8 cellular contexts compared by ENCODE assay signal in the genomic region with DNA sequence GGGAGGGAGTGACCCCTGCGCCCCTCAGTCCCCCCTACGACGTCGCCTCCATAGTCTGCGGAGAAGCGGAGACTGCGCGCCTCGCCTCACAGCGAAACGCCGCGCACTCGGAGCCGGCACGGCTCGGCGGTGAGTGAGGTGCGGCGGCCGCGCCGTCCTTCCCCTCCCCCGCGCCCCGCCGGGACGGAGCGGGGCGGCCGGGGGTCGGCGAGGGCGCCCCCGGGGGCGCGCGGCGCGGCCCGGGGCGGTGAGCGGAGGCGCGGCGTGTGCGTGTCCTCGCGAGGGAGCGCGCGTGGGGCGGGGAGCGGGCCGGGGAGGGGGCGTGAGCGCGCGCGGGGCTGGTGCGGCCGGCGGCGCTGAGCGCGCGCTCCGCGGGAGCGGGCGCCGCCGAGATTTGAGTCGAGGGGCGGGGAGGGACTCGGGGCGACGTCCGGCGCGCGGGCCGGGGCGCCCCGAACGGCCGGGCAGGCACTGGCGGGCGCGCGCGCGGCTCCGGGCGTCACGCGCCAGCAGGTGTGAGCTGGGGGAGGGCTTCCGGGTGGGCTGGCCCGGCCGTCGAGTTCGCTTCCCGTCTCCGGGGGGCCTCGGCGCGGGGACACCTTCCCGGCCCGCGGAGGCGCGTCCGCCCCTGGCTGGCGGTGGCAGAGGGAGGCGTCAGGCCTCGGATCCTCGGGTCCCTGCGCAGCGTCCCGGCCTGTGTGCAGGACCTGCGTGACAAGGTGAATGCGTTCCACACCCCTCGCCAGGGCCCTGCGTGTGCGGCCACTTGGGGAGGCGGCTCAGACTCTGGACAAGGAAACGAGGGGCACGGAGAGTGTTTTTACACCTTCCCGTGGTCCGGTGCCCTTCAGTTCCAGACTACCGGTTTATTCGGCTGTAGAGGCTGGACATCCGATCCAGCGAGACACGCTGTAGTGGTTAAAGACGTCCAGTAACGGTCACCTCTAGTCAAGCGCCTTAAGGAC. TPM values are rescaled to one million over a fixed set of nuclear protein-coding genes. Genes with fewer than 3 reads are reported as not detected.
A peak's percentile ranks its signal among the peaks of the same experiment; 100 is the strongest.
DNase-seq lines count a peak whose midpoint lies in the region; ATAC-seq and TF ChIP-seq lines count a peak whose summit lies in the region.

No MANE protein-coding gene starts in this region.

- WGBS in gastroesophageal sphincter (ENCODE audit: low coverage in 1 of 2), 2 donors: 0% methylated on average over 4 to 5 of the region's 138 CpGs
- WGBS in suprapubic skin: under 1% methylated on average over 51 of the region's 138 CpGs

- peaks cover 14% of the 10 kb centered on the region for H3K36me3 Mint-ChIP-seq in activated T-helper 17 cell treated with anti-CD3 and anti-CD28 coated beads, Interleukin-2, amount 50 U/mL, for 72 hours (ENCODE audit: low read depth)

- TF ChIP-seq POLR2A in gastroesophageal sphincter (IDR thresholded peaks at IDR 0.05) (no peak), suprapubic skin (IDR thresholded peaks at IDR 0.05) (peak in 1 of 2 donors; percentile 8)

- H3K36me3 ChIP-seq in gastroesophageal sphincter (no peaks in the 10 kb centered on the region), suprapubic skin (no peaks in the 10 kb centered on the region)

- H3K27ac Mint-ChIP-seq in activated T-helper 17 cell treated with anti-CD3 and anti-CD28 coated beads, Interleukin-2, amount 50 U/mL, for 72 hours: peak overlapping the region; percentile 99

- no peaks in the 10 kb centered on the region for H3K9me3 Mint-ChIP-seq in activated T-helper 17 cell treated with anti-CD3 and anti-CD28 coated beads, Interleukin-2, amount 50 U/mL, for 72 hours

- DNase-seq in NCI-H2081 (lab: John Stamatoyannopoulos, UW) (peak; percentile 47 to 75), NCI-H2081 treated with DMSO at 0.1 percent for 48 hours (lab: John Stamatoyannopoulos, UW) (no peak), OCI-M1 (lab: John Stamatoyannopoulos, UW) (peak; percentile 71), nucleus accumbens (lab: John Stamatoyannopoulos, UW) (peak in 30 of 56 donors; percentile 12 to 76 (median 45)), suprapubic skin (ENCODE audit: low spot score in 2 of 2) (no peak)

- no peak for TF ChIP-seq CTCF in gastroesophageal sphincter (IDR thresholded peaks at IDR 0.05)
- no peak for TF ChIP-seq CTCF in suprapubic skin (IDR thresholded peaks at IDR 0.05)

- peaks cover 11% of the 10 kb centered on the region for H3K4me1 Mint-ChIP-seq in activated T-helper 17 cell treated with anti-CD3 and anti-CD28 coated beads, Interleukin-2, amount 50 U/mL, for 72 hours

- H3K27me3 Mint-ChIP-seq in activated T-helper 17 cell treated with anti-CD3 and anti-CD28 coated beads, Interleukin-2, amount 50 U/mL, for 72 hours: no peaks in the 10 kb centered on the region

- peaks cover 4 to 69% (median 23%) of the 10 kb centered on the region in 3 donors for H3K4me1 ChIP-seq in gastroesophageal sphincter
- H3K4me1 ChIP-seq in suprapubic skin: peaks cover 51% of the 10 kb centered on the region

- H3K9me3 ChIP-seq in gastroesophageal sphincter (no peaks in the 10 kb centered on the region), suprapubic skin (no peaks in the 10 kb centered on the region)

- peak overlapping the region; percentile 88 for H3K4me3 Mint-ChIP-seq in activated T-helper 17 cell treated with anti-CD3 and anti-CD28 coated beads, Interleukin-2, amount 50 U/mL, for 72 hours

- TF ChIP-seq EP300 in gastroesophageal sphincter (IDR thresholded peaks at IDR 0.05) (no peak), suprapubic skin (IDR thresholded peaks at IDR 0.05) (no peak)

- peak overlapping the region; percentile 62 to 98 (median 96) for H3K27ac ChIP-seq in gastroesophageal sphincter
- peak overlapping the region; percentile 95 for H3K27ac ChIP-seq in suprapubic skin

- ATAC-seq in HG02884 (IDR thresholded peaks at IDR 0.05; ENCODE audit: unreplicated experiment): peak; percentile 22
- ATAC-seq in activated T-helper 17 cell treated with anti-CD3 and anti-CD28 coated beads, Interleukin-2, amount 50 U/mL, for 72 hours (replicated peaks): peak; percentile 20
- peak; percentile 4 for ATAC-seq in gastroesophageal sphincter

- H3K27me3 ChIP-seq in gastroesophageal sphincter (no peaks in the 10 kb centered on the region), suprapubic skin (no peaks in the 10 kb centered on the region)

- peak overlapping the region; percentile 65 to 81 for H3K4me3 ChIP-seq in gastroesophageal sphincter
- peak overlapping the region; percentile 84 for H3K4me3 ChIP-seq in suprapubic skin

RNA-seq across cellular contexts. Expression of gene FAM83F, which starts 50.4 kb away (rescaled TPM):
- total RNA-seq in activated T-helper 17 cell treated with anti-CD3 and anti-CD28 coated beads, Interleukin-2, amount 50 U/mL, for 72 hours: 1 to 10 TPM in 1 of 2 donors, under 1 TPM in 1; 0.37 to 1.3 TPM
- total RNA-seq in gastroesophageal sphincter: 1 to 10 TPM in 2 of 4 donors, under 1 TPM in 2; 0.46 to 4.2 (median 0.81) TPM
- total RNA-seq in suprapubic skin: 10 to 100 TPM; 54.5 to 78.1 (median 69.3) TPM

Comparison
In these comparisons a context has a peak if more than half of its experiments do, and no peak if none do; other contexts are left out.
1. DNase-seq: peak in NCI-H2081 (2 of 2), OCI-M1 (single experiment) and nucleus accumbens (30 of 56); none in NCI-H2081 treated with DMSO at 0.1 percent for 48 hours (single experiment) and suprapubic skin (0 of 2).
2. RNA of gene FAM83F, which starts 50.4 kb away (total RNA-seq): 54.5 to 78.1 TPM in suprapubic skin; 0.37 to 1.3 TPM in activated T-helper 17 cell treated with anti-CD3 and anti-CD28 coated beads, Interleukin-2, amount 50 U/mL, for 72 hours and 0.46 to 4.2 TPM in gastroesophageal sphincter; every median in the first group is over 10 times any median in the second.
3. Peak in every context shown above with its lines, with median percentiles within 50 percentile points of each other: ATAC-seq.